2 cellular contexts compared by ENCODE assay signal in the genomic region with DNA sequence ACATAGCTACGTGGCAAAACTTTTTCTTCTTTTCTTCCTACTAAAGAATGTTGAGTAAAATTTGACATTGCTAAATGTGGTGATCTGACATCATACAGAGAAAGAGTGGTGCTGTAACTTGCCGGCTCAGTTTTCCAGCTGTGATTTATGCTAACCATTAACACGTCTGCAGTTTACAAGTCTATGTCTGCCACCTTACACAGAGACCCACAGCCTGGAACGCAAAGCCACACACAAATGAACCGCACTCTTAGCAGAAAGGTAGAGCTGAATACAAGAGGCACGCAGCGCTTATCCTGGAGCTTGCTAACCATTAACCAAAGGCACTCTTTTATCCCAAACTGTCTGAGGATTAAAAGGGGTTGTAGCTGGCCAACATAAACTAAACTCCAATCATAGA.
TF ChIP-seq lines count a peak whose summit lies in the region.

No MANE protein-coding gene starts in this region.

TF ChIP-seq in HEK293T, 16 proteins besides CTCF, POLR2A, EP300 and RAD21:
- TF ChIP-seq, protein P1, sequence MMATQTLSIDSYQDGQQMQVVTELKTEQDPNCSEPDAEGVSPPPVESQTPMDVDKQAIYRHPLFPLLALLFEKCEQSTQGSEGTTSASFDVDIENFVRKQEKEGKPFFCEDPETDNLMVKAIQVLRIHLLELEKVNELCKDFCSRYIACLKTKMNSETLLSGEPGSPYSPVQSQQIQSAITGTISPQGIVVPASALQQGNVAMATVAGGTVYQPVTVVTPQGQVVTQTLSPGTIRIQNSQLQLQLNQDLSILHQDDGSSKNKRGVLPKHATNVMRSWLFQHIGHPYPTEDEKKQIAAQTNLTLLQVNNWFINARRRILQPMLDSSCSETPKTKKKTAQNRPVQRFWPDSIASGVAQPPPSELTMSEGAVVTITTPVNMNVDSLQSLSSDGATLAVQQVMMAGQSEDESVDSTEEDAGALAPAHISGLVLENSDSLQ (IDR thresholded peaks at IDR 0.05): peak; percentile 19; the same call in 1 of the 2 replicates
- no peak for TF ChIP-seq HDGF (IDR thresholded peaks at IDR 0.05; ENCODE audit: borderline replicate concordance)

TF ChIP-seq in HepG2, 621 proteins besides CTCF, POLR2A, EP300 and RAD21 (continues in another document):
- TF ChIP-seq ERF (CRISPR knock-in tag; IDR thresholded peaks at IDR 0.05) (0 out of 2 replicates have a peak, but pooled peaks have one; percentile 44), RBM22 (optimal IDR thresholded peaks at IDR 0.05; ENCODE audit: low read length) (peak; percentile 91), RXRB (CRISPR knock-in tag; IDR thresholded peaks at IDR 0.05; ENCODE audit: borderline replicate concordance) (peak; percentile 52; the same call in 1 of the 2 replicates), ELF3 (CRISPR knock-in tag; IDR thresholded peaks at IDR 0.05) (peak; percentile 62), ZSCAN31 (CRISPR knock-in tag; IDR thresholded peaks at IDR 0.05; ENCODE audit: low read depth) (no peak), ZNF562 (CRISPR knock-in tag; IDR thresholded peaks at IDR 0.05; ENCODE audit: borderline replicate concordance) (no peak), ATF7 (IDR thresholded peaks at IDR 0.05) (no peak), ATF7 (CRISPR knock-in tag; IDR thresholded peaks at IDR 0.05) (no peak), SAP130 (CRISPR knock-in tag; IDR thresholded peaks at IDR 0.05; ENCODE audit: low read depth) (peak; percentile 55), MEF2D (CRISPR knock-in tag; IDR thresholded peaks at IDR 0.05) (no peak), ZNF597 (CRISPR knock-in tag; IDR thresholded peaks at IDR 0.05) (no peak), ZNF264 (CRISPR knock-in tag; IDR thresholded peaks at IDR 0.05) (0 out of 2 replicates have a peak, but pooled peaks have one; percentile 46), ZNF501 (CRISPR knock-in tag; IDR thresholded peaks at IDR 0.05) (no peak), E2F5 (CRISPR knock-in tag; conservative IDR thresholded peaks at IDR 0.05) (no peak), SMAD3 (CRISPR knock-in tag; IDR thresholded peaks at IDR 0.05) (no peak), SSRP1 (CRISPR knock-in tag; IDR thresholded peaks at IDR 0.05) (0 out of 2 replicates have a peak, but pooled peaks have one; percentile 70), ZNF121 (CRISPR knock-in tag; IDR thresholded peaks at IDR 0.05) (no peak), ZFAT (CRISPR knock-in tag; conservative IDR thresholded peaks at IDR 0.05) (no peak), KLF9 (CRISPR knock-in tag; IDR thresholded peaks at IDR 0.05; ENCODE audit: low read depth) (0 out of 2 replicates have a peak, but pooled peaks have one; percentile 17), ZFP90 (CRISPR knock-in tag; IDR thresholded peaks at IDR 0.05; ENCODE audit: borderline replicate concordance) (no peak), REPIN1 (CRISPR knock-in tag; IDR thresholded peaks at IDR 0.05; ENCODE audit: borderline replicate concordance, low read depth) (0 out of 2 replicates have a peak, but pooled peaks have one; percentile 38), NONO (IDR thresholded peaks at IDR 0.05) (no peak), NONO (CRISPR knock-in tag; conservative IDR thresholded peaks at IDR 0.05) (no peak), HOXA3 (CRISPR knock-in tag; IDR thresholded peaks at IDR 0.05) (peak; percentile 53), ZNF83 (CRISPR knock-in tag; IDR thresholded peaks at IDR 0.05; ENCODE audit: borderline replicate concordance) (no peak), FOXA3 (CRISPR knock-in tag; IDR thresholded peaks at IDR 0.05) (peak; percentile 17; the same call in 1 of the 2 replicates), POGK (CRISPR knock-in tag; conservative IDR thresholded peaks at IDR 0.05) (no peak), TBP (CRISPR knock-in tag; IDR thresholded peaks at IDR 0.05) (no peak), ZNF160 (CRISPR knock-in tag; IDR thresholded peaks at IDR 0.05) (no peak), ATF4 (CRISPR knock-in tag; IDR thresholded peaks at IDR 0.05) (no peak), ZNF503 (CRISPR knock-in tag; IDR thresholded peaks at IDR 0.05) (peak; percentile 49; the same call in 1 of the 2 replicates), MED1 (CRISPR knock-in tag; IDR thresholded peaks at IDR 0.05) (peak; percentile 54; the same call in 1 of the 2 replicates), FOXK2 (IDR thresholded peaks at IDR 0.05) (no peak), BCL6 (CRISPR knock-in tag; IDR thresholded peaks at IDR 0.05) (peak; percentile 53; the same call in 1 of the 2 replicates), ZBTB7B (CRISPR knock-in tag; IDR thresholded peaks at IDR 0.05) (peak; percentile 34; the same call in 1 of the 2 replicates), ZC3H13 (CRISPR knock-in tag; IDR thresholded peaks at IDR 0.05) (no peak), ZBTB43 (CRISPR knock-in tag; conservative IDR thresholded peaks at IDR 0.05) (no peak), ZNF337 (CRISPR knock-in tag; IDR thresholded peaks at IDR 0.05; ENCODE audit: borderline replicate concordance, low read depth) (no peak), ISL2 (CRISPR knock-in tag; IDR thresholded peaks at IDR 0.05) (no peak), HCFC1 (IDR thresholded peaks at IDR 0.05; ENCODE audit: low read depth, low read length) (no peak), ELF1 (CRISPR knock-in tag; IDR thresholded peaks at IDR 0.05) (no peak), ZSCAN9 (CRISPR knock-in tag; IDR thresholded peaks at IDR 0.05; ENCODE audit: borderline replicate concordance) (no peak; the same call in 1 of the 2 replicates), CAMTA2 (CRISPR knock-in tag; IDR thresholded peaks at IDR 0.05; ENCODE audit: borderline replicate concordance) (no peak), SNRNP70 (IDR thresholded peaks at IDR 0.05; ENCODE audit: low read depth, low read length) (no peak), ZMYM4 (CRISPR knock-in tag; IDR thresholded peaks at IDR 0.05) (peak; percentile 75), ASH2L (IDR thresholded peaks at IDR 0.05; ENCODE audit: insufficient read length, low read depth, low read length) (peak; percentile 32)
- TF ChIP-seq, protein P2, sequence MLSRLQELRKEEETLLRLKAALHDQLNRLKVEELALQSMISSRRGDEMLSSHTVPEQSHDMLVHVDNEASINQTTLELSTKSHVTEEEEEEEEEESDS (CRISPR knock-in tag; IDR thresholded peaks at IDR 0.05; ENCODE audit: borderline replicate concordance): no peak
- TF ChIP-seq, protein P3, sequence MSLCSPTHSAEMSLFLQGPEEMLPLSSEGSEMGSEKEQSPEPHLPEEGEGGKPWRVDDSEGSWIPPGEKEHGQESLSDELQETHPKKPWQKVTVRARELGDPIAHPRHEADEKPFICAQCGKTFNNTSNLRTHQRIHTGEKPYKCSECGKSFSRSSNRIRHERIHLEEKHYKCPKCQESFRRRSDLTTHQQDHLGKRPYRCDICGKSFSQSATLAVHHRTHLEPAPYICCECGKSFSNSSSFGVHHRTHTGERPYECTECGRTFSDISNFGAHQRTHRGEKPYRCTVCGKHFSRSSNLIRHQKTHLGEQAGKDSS (CRISPR knock-in tag; IDR thresholded peaks at IDR 0.05; ENCODE audit: borderline replicate concordance, low read depth): no peak
- TF ChIP-seq, protein P4, sequence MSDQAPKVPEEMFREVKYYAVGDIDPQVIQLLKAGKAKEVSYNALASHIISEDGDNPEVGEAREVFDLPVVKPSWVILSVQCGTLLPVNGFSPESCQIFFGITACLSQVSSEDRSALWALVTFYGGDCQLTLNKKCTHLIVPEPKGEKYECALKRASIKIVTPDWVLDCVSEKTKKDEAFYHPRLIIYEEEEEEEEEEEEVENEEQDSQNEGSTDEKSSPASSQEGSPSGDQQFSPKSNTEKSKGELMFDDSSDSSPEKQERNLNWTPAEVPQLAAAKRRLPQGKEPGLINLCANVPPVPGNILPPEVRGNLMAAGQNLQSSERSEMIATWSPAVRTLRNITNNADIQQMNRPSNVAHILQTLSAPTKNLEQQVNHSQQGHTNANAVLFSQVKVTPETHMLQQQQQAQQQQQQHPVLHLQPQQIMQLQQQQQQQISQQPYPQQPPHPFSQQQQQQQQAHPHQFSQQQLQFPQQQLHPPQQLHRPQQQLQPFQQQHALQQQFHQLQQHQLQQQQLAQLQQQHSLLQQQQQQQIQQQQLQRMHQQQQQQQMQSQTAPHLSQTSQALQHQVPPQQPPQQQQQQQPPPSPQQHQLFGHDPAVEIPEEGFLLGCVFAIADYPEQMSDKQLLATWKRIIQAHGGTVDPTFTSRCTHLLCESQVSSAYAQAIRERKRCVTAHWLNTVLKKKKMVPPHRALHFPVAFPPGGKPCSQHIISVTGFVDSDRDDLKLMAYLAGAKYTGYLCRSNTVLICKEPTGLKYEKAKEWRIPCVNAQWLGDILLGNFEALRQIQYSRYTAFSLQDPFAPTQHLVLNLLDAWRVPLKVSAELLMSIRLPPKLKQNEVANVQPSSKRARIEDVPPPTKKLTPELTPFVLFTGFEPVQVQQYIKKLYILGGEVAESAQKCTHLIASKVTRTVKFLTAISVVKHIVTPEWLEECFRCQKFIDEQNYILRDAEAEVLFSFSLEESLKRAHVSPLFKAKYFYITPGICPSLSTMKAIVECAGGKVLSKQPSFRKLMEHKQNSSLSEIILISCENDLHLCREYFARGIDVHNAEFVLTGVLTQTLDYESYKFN (CRISPR knock-in tag; conservative IDR thresholded peaks at IDR 0.05): peak; percentile 64
- TF ChIP-seq, protein P5, sequence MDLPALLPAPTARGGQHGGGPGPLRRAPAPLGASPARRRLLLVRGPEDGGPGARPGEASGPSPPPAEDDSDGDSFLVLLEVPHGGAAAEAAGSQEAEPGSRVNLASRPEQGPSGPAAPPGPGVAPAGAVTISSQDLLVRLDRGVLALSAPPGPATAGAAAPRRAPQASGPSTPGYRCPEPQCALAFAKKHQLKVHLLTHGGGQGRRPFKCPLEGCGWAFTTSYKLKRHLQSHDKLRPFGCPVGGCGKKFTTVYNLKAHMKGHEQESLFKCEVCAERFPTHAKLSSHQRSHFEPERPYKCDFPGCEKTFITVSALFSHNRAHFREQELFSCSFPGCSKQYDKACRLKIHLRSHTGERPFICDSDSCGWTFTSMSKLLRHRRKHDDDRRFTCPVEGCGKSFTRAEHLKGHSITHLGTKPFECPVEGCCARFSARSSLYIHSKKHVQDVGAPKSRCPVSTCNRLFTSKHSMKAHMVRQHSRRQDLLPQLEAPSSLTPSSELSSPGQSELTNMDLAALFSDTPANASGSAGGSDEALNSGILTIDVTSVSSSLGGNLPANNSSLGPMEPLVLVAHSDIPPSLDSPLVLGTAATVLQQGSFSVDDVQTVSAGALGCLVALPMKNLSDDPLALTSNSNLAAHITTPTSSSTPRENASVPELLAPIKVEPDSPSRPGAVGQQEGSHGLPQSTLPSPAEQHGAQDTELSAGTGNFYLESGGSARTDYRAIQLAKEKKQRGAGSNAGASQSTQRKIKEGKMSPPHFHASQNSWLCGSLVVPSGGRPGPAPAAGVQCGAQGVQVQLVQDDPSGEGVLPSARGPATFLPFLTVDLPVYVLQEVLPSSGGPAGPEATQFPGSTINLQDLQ (CRISPR knock-in tag; IDR thresholded peaks at IDR 0.05): no peak
